27 cellular contexts compared by ENCODE assay signal in genomic region chr11:23280088-23280487, GRCh38.
DNase-seq lines count a peak whose midpoint lies in the region; ATAC-seq lines count a peak whose summit lies in the region.
"Had no signal": no experiment of that assay in that cellular context is flagged by ENCODE, and none has a peak within 500 bp of the region (broad histone marks: within the 10 kb centered on the region; RNA-seq: fewer than 3 reads in every experiment).

No MANE protein-coding gene starts in this region.

- no peak overlapping the region for H4K8ac ChIP-seq in mesenchymal stem cell (ENCODE audit: low read length)

- H3K9ac ChIP-seq in mesenchymal stem cell (ENCODE audit: low read length), result no peak overlapping the region

- H3K4me3 ChIP-seq in mesenchymal stem cell (ENCODE audit: insufficient read depth in 1 of 2, low read depth in 1 of 2, low read length in 2 of 2), result no peak overlapping the region
- H3K4me3 ChIP-seq: body of pancreas, dorsolateral prefrontal cortex, GM23338, K562, skin epidermis had no signal

- WGBS in mesenchymal stem cell, result 48% methylated on average over 2 of the region's 2 CpGs

- H3K4me1 ChIP-seq in mesenchymal stem cell (ENCODE audit: control insufficient read depth, insufficient read depth, low read depth, low read length), result no peaks in the 10 kb centered on the region
- H3K4me1 ChIP-seq: body of pancreas had no signal

- no peaks in the 10 kb centered on the region for H3K9me3 ChIP-seq in mesenchymal stem cell (ENCODE audit: control insufficient read depth, low read length)
- H3K9me3 ChIP-seq: body of pancreas had no signal

- H3K36me3 ChIP-seq in mesenchymal stem cell (ENCODE audit: control insufficient read depth in 1 of 2, insufficient read depth in 2 of 2, low read depth in 1 of 2, low read length in 2 of 2), result no peaks in the 10 kb centered on the region

- no peak overlapping the region for H3K4me2 ChIP-seq in mesenchymal stem cell (ENCODE audit: low read length, poor library complexity, severe bottlenecking)
- H3K4me2 ChIP-seq: GM23338 had no signal

- no peak overlapping the region for H3K4me3 Mint-ChIP-seq in activated T-cell treated with anti-CD3 and anti-CD28 coated beads, Interleukin-2, amount 50 U/mL, for 24 hours
- H3K4me3 Mint-ChIP-seq: activated CD8-positive, alpha-beta T cell treated with anti-CD3 and anti-CD28 coated beads, Interleukin-2, amount 10 ng/mL, durations not matched to agents 7 days and 5 days; activated naive CD8-positive, alpha-beta T cell treated with anti-CD3 and anti-CD28 coated beads, Interleukin-2, amount 10 ng/mL, durations not matched to agents 7 days and 5 days; CD14-positive monocyte; GM23338; natural killer cell; stimulated activated naive CD8-positive, alpha-beta T cell treated with anti-CD3 and anti-CD28 coated beads, Interleukin-15, amount 100 ng/mL, for 72 hours; T-helper 1 cell treated with Interleukin-12 subunit alpha and Interleukin-12 subunit beta and Interleukin-4 antibody, amounts not matched to agents 30 μg/mL and 1 μg/mL, for 36 hours had no signal

- H3K4me1 Mint-ChIP-seq in activated T-cell treated with anti-CD3 and anti-CD28 coated beads, Interleukin-2, amount 50 U/mL, for 24 hours (ENCODE audit: low read depth), result no peaks in the 10 kb centered on the region
- H3K4me1 Mint-ChIP-seq: activated naive CD8-positive, alpha-beta T cell treated with anti-CD3 and anti-CD28 coated beads, Interleukin-2, amount 10 ng/mL, durations not matched to agents 7 days and 5 days; CD14-positive monocyte; GM23338; natural killer cell; stimulated activated naive CD8-positive, alpha-beta T cell treated with anti-CD3 and anti-CD28 coated beads, Interleukin-15, amount 100 ng/mL, for 72 hours had no signal

- H3K9me3 Mint-ChIP-seq in activated T-cell treated with anti-CD3 and anti-CD28 coated beads, Interleukin-2, amount 50 U/mL, for 24 hours, result peaks cover 5% of the 10 kb centered on the region
- H3K9me3 Mint-ChIP-seq: activated naive CD8-positive, alpha-beta T cell treated with anti-CD3 and anti-CD28 coated beads, Interleukin-2, amount 10 ng/mL, durations not matched to agents 7 days and 5 days; GM23338; natural killer cell; T-helper 1 cell treated with Interleukin-12 subunit alpha and Interleukin-12 subunit beta and Interleukin-4 antibody, amounts not matched to agents 30 μg/mL and 1 μg/mL, for 36 hours had no signal

- no peak overlapping the region for H2BK15ac ChIP-seq in mesenchymal stem cell (ENCODE audit: low read depth, poor library complexity, severe bottlenecking)

- H4K91ac ChIP-seq in mesenchymal stem cell (ENCODE audit: low read length), result no peak overlapping the region

- DNase-seq in AG20443 (ENCODE audit: low spot score) (peak; percentile 9), HT1080 (ENCODE audit: low read depth) (peak; percentile 31), astrocyte of the hippocampus (ENCODE audit: low read depth, low spot score) (peak; percentile 14), mesenchymal stem cell (peak; percentile 68)
- no peak for DNase-seq in activated T-cell treated with anti-CD3 and anti-CD28 coated beads, Interleukin-2, amount 50 U/mL, for 24 hours
- DNase-seq in stimulated activated CD4-positive, alpha-beta T cell treated with anti-CD3 and anti-CD28 coated beads, Interleukin-15, amount 100 ng/mL, for 24 hours, result no peak
- DNase-seq: activated CD4-positive, alpha-beta T cell treated with anti-CD3 and anti-CD28 coated beads for 1 hour; activated CD8-positive, alpha-beta T cell treated with anti-CD3 and anti-CD28 coated beads, Interleukin-2, amount 10 ng/mL, durations not matched to agents 7 days and 5 days; activated effector memory CD4-positive, alpha-beta T cell treated with Interleukin-2 at 50 U/mL for 16 hours; activated naive CD8-positive, alpha-beta T cell treated with anti-CD3 and anti-CD28 coated beads, Interleukin-2, amount 10 ng/mL, durations not matched to agents 7 days and 5 days; body of pancreas; Calu3; cerebellar nuclear complex; DND-41; dorsolateral prefrontal cortex; kidney; MM.1S; natural killer cell; NCI-H2029; NCI-H526; stimulated activated naive CD8-positive, alpha-beta T cell treated with anti-CD3 and anti-CD28 coated beads, Interleukin-15, amount 100 ng/mL, for 72 hours had no signal

- no peak overlapping the region for H3K4ac ChIP-seq in mesenchymal stem cell (ENCODE audit: low read depth in 1 of 2, low read length in 2 of 2)

- H3K36me3 Mint-ChIP-seq in activated T-cell treated with anti-CD3 and anti-CD28 coated beads, Interleukin-2, amount 50 U/mL, for 24 hours (ENCODE audit: low read depth), result no peaks in the 10 kb centered on the region
- H3K36me3 Mint-ChIP-seq: activated naive CD8-positive, alpha-beta T cell treated with anti-CD3 and anti-CD28 coated beads, Interleukin-2, amount 10 ng/mL, durations not matched to agents 7 days and 5 days; CD14-positive monocyte; natural killer cell had no signal

- H2AK5ac ChIP-seq in mesenchymal stem cell (ENCODE audit: low read length, severe bottlenecking), result no peak overlapping the region

- H3K27ac ChIP-seq in mesenchymal stem cell (ENCODE audit: low read length, poor library complexity, severe bottlenecking), result no peak overlapping the region
- H3K27ac ChIP-seq: body of pancreas, dorsolateral prefrontal cortex, skin epidermis had no signal

- no peaks in the 10 kb centered on the region for H3K79me1 ChIP-seq in mesenchymal stem cell (replicated peaks; ENCODE audit: low read length, poor library complexity, severe bottlenecking)

- H2BK120ac ChIP-seq in mesenchymal stem cell (ENCODE audit: low read depth, low read length), result no peak overlapping the region

- no peak overlapping the region for H2BK12ac ChIP-seq in mesenchymal stem cell (ENCODE audit: low read length in 2 of 2)

- H3K27me3 Mint-ChIP-seq in activated T-cell treated with anti-CD3 and anti-CD28 coated beads, Interleukin-2, amount 50 U/mL, for 24 hours, result no peaks in the 10 kb centered on the region
- H3K27me3 Mint-ChIP-seq: activated naive CD8-positive, alpha-beta T cell treated with anti-CD3 and anti-CD28 coated beads, Interleukin-2, amount 10 ng/mL, durations not matched to agents 7 days and 5 days; stimulated activated naive CD8-positive, alpha-beta T cell treated with anti-CD3 and anti-CD28 coated beads, Interleukin-15, amount 100 ng/mL, for 72 hours had no signal

- H3K18ac ChIP-seq in mesenchymal stem cell (ENCODE audit: low read depth in 1 of 2, low read length in 2 of 2), result no peak overlapping the region

- H3K14ac ChIP-seq in mesenchymal stem cell (ENCODE audit: low read length in 2 of 2), result no peak overlapping the region

- no peak for ATAC-seq in HG02571 (IDR thresholded peaks at IDR 0.05; ENCODE audit: unreplicated experiment)
- ATAC-seq: activated CD8-positive, alpha-beta T cell treated with anti-CD3 and anti-CD28 coated beads, Interleukin-2, amount 10 ng/mL, durations not matched to agents 7 days and 5 days; body of pancreas; GM23338; K562; natural killer cell; stimulated activated naive CD8-positive, alpha-beta T cell treated with anti-CD3 and anti-CD28 coated beads, Interleukin-15, amount 100 ng/mL, for 72 hours had no signal

- no peak overlapping the region for H2BK5ac ChIP-seq in mesenchymal stem cell (ENCODE audit: low read depth, low read length, poor library complexity, severe bottlenecking)

- no peak overlapping the region for H3K23ac ChIP-seq in mesenchymal stem cell (ENCODE audit: low read length in 2 of 2)

- no peak overlapping the region for H2AFZ ChIP-seq in mesenchymal stem cell (ENCODE audit: low read depth, low read length)
- H2AFZ ChIP-seq: GM23338 had no signal

- no peaks in the 10 kb centered on the region for H3K27me3 ChIP-seq in mesenchymal stem cell (ENCODE audit: control insufficient read depth in 1 of 2, insufficient read depth in 1 of 2, low read length in 2 of 2)
- H3K27me3 ChIP-seq: body of pancreas, dorsolateral prefrontal cortex had no signal

- H3K27ac Mint-ChIP-seq in activated T-cell treated with anti-CD3 and anti-CD28 coated beads, Interleukin-2, amount 50 U/mL, for 24 hours, result no peak overlapping the region
- H3K27ac Mint-ChIP-seq: activated CD8-positive, alpha-beta T cell treated with anti-CD3 and anti-CD28 coated beads, Interleukin-2, amount 10 ng/mL, durations not matched to agents 7 days and 5 days; activated naive CD8-positive, alpha-beta T cell treated with anti-CD3 and anti-CD28 coated beads, Interleukin-2, amount 10 ng/mL, durations not matched to agents 7 days and 5 days; CD14-positive monocyte; GM23338; natural killer cell; stimulated activated naive CD8-positive, alpha-beta T cell treated with anti-CD3 and anti-CD28 coated beads, Interleukin-15, amount 100 ng/mL, for 72 hours; T-helper 1 cell treated with Interleukin-12 subunit alpha and Interleukin-12 subunit beta and Interleukin-4 antibody, amounts not matched to agents 30 μg/mL and 1 μg/mL, for 36 hours had no signal

Comparison
In these comparisons a context has a peak if more than half of its experiments do, and no peak if none do; other contexts are left out.
1. DNase-seq: peak in AG20443 (single experiment), HT1080 (single experiment), astrocyte of the hippocampus (single experiment) and mesenchymal stem cell (single experiment); none in activated T-cell treated with anti-CD3 and anti-CD28 coated beads, Interleukin-2, amount 50 U/mL, for 24 hours (single experiment) and stimulated activated CD4-positive, alpha-beta T cell treated with anti-CD3 and anti-CD28 coated beads, Interleukin-15, amount 100 ng/mL, for 24 hours (single experiment).